Comparison of ENCODE assay signal across 24 cellular contexts in genomic region chr11:13358871-13359270, GRCh38.
DNase-seq lines count a peak whose midpoint lies in the region; ATAC-seq and TF ChIP-seq lines count a peak whose summit lies in the region.
"Had no signal": no experiment of that assay in that cellular context is flagged by ENCODE, and none has a peak within 500 bp of the region (broad histone marks: within the 10 kb centered on the region; RNA-seq: fewer than 3 reads in every experiment).

No MANE protein-coding gene starts in this region.

- peak overlapping the region; percentile 14 for H3K27ac Mint-ChIP-seq in activated T-cell treated with anti-CD3 and anti-CD28 coated beads, Interleukin-2, amount 50 U/mL, for 24 hours
- H3K27ac Mint-ChIP-seq in brain = peak overlapping the region in 3 of 5 experiments; percentile 10 to 74 (median 42)
- H3K27ac Mint-ChIP-seq in activated T-helper 2 cell treated with anti-CD3 and anti-CD28 coated beads, Interferon-gamma antibody, Interleukin-2, Interleukin-4, amounts not matched to agents 10 μg/mL and 5 μg/mL and 100 μg/mL, durations not matched to agents 14 hours and 24 hours and 36 hours = no peak overlapping the region
- H3K27ac Mint-ChIP-seq: mesothelial cell of epicardium had no signal

- intact Hi-C loops in activated T-helper 2 cell treated with anti-CD3 and anti-CD28 coated beads, Interferon-gamma antibody, Interleukin-2, Interleukin-4, amounts not matched to agents 10 μg/mL and 5 μg/mL and 100 μg/mL, durations not matched to agents 14 hours and 24 hours and 36 hours (cut with micrococcal nuclease) = no loop called here

- H3K27ac ChIP-seq in temporal lobe (ENCODE audit: low read depth, low read length) = peak overlapping the region; percentile 76
- H3K27ac ChIP-seq: adrenal gland, BLaER1, psoas muscle, uterus had no signal

- H3K9me3 Mint-ChIP-seq in activated T-cell treated with anti-CD3 and anti-CD28 coated beads, Interleukin-2, amount 50 U/mL, for 24 hours = no peaks in the 10 kb centered on the region
- H3K9me3 Mint-ChIP-seq in brain = no peaks in the 10 kb centered on the region
- no peaks in the 10 kb centered on the region for H3K9me3 Mint-ChIP-seq in activated T-helper 2 cell treated with anti-CD3 and anti-CD28 coated beads, Interferon-gamma antibody, Interleukin-2, Interleukin-4, amounts not matched to agents 10 μg/mL and 5 μg/mL and 100 μg/mL, durations not matched to agents 14 hours and 24 hours and 36 hours
- H3K9me3 Mint-ChIP-seq: mesothelial cell of epicardium, neural crest cell had no signal

- H3K4me3 Mint-ChIP-seq in activated T-cell treated with anti-CD3 and anti-CD28 coated beads, Interleukin-2, amount 50 U/mL, for 24 hours = no peak overlapping the region
- H3K4me3 Mint-ChIP-seq in brain = peak overlapping the region in 1 of 5 experiments; percentile 38
- H3K4me3 Mint-ChIP-seq in activated T-helper 2 cell treated with anti-CD3 and anti-CD28 coated beads, Interferon-gamma antibody, Interleukin-2, Interleukin-4, amounts not matched to agents 10 μg/mL and 5 μg/mL and 100 μg/mL, durations not matched to agents 14 hours and 24 hours and 36 hours (ENCODE audit: low read depth) = no peak overlapping the region
- H3K4me3 Mint-ChIP-seq: mesothelial cell of epicardium, neural crest cell had no signal

- ATAC-seq in HG03457 (IDR thresholded peaks at IDR 0.05; ENCODE audit: unreplicated experiment) = no peak
- ATAC-seq: activated CD4-positive, CD25-positive, alpha-beta regulatory T cell treated with anti-CD3 and anti-CD28 coated beads, Interleukin-2, amount 50 U/mL, for 24 hours; GM12878; psoas muscle had no signal

- no peak for TF ChIP-seq CTCF in brain (conservative IDR thresholded peaks at IDR 0.05)

- no peaks in the 10 kb centered on the region for H3K27me3 Mint-ChIP-seq in activated T-cell treated with anti-CD3 and anti-CD28 coated beads, Interleukin-2, amount 50 U/mL, for 24 hours
- H3K27me3 Mint-ChIP-seq in brain = no peaks in the 10 kb centered on the region
- H3K27me3 Mint-ChIP-seq in activated T-helper 2 cell treated with anti-CD3 and anti-CD28 coated beads, Interferon-gamma antibody, Interleukin-2, Interleukin-4, amounts not matched to agents 10 μg/mL and 5 μg/mL and 100 μg/mL, durations not matched to agents 14 hours and 24 hours and 36 hours (ENCODE audit: low read depth) = no peaks in the 10 kb centered on the region

- no peak for DNase-seq in activated T-cell treated with anti-CD3 and anti-CD28 coated beads, Interleukin-2, amount 50 U/mL, for 24 hours
- DNase-seq in activated T-cell treated with anti-CD3 and anti-CD28 coated beads, Interleukin-2, amount 50 U/mL, for 48 hours = no peak
- peak; percentile 63 for DNase-seq in kidney glomerular epithelial cell (lab: John Stamatoyannopoulos, UW)
- no peak for DNase-seq in activated T-helper 2 cell treated with anti-CD3 and anti-CD28 coated beads, Interferon-gamma antibody, Interleukin-2, Interleukin-4, amounts not matched to agents 10 μg/mL and 5 μg/mL and 100 μg/mL, durations not matched to agents 14 hours and 24 hours and 36 hours (ENCODE audit: low spot score)
- no peak for DNase-seq in stimulated activated CD4-positive, alpha-beta T cell treated with anti-CD3 and anti-CD28 coated beads, Interleukin-4, amount 100 ng/mL, for 1 hour
- DNase-seq: adrenal gland; GF-D8; H7; MM.1S; NCI-H146; NCI-H82; psoas muscle; small intestine; stimulated activated CD4-positive, alpha-beta T cell treated with anti-CD3 and anti-CD28 coated beads, Interleukin-4, amount 100 ng/mL, for 24 hours; T-helper 9 cell; uterus had no signal

- peaks cover 7% of the 10 kb centered on the region for H3K4me1 Mint-ChIP-seq in activated T-cell treated with anti-CD3 and anti-CD28 coated beads, Interleukin-2, amount 50 U/mL, for 24 hours (ENCODE audit: low read depth)
- peaks cover 14% of the 10 kb centered on the region for H3K4me1 Mint-ChIP-seq in brain
- peaks cover 3% of the 10 kb centered on the region for H3K4me1 Mint-ChIP-seq in activated T-helper 2 cell treated with anti-CD3 and anti-CD28 coated beads, Interferon-gamma antibody, Interleukin-2, Interleukin-4, amounts not matched to agents 10 μg/mL and 5 μg/mL and 100 μg/mL, durations not matched to agents 14 hours and 24 hours and 36 hours (ENCODE audit: low read depth)
- H3K4me1 Mint-ChIP-seq: mesothelial cell of epicardium had no signal

- H3K36me3 Mint-ChIP-seq in activated T-cell treated with anti-CD3 and anti-CD28 coated beads, Interleukin-2, amount 50 U/mL, for 24 hours (ENCODE audit: low read depth) = peaks cover 95% of the 10 kb centered on the region
- peaks cover 17% of the 10 kb centered on the region for H3K36me3 Mint-ChIP-seq in brain
- peaks cover 31% of the 10 kb centered on the region for H3K36me3 Mint-ChIP-seq in activated T-helper 2 cell treated with anti-CD3 and anti-CD28 coated beads, Interferon-gamma antibody, Interleukin-2, Interleukin-4, amounts not matched to agents 10 μg/mL and 5 μg/mL and 100 μg/mL, durations not matched to agents 14 hours and 24 hours and 36 hours (ENCODE audit: low read depth)
- H3K36me3 Mint-ChIP-seq: mesothelial cell of epicardium had no signal
